Comparison of ENCODE assay signal across 8 cellular contexts in the genomic region with DNA sequence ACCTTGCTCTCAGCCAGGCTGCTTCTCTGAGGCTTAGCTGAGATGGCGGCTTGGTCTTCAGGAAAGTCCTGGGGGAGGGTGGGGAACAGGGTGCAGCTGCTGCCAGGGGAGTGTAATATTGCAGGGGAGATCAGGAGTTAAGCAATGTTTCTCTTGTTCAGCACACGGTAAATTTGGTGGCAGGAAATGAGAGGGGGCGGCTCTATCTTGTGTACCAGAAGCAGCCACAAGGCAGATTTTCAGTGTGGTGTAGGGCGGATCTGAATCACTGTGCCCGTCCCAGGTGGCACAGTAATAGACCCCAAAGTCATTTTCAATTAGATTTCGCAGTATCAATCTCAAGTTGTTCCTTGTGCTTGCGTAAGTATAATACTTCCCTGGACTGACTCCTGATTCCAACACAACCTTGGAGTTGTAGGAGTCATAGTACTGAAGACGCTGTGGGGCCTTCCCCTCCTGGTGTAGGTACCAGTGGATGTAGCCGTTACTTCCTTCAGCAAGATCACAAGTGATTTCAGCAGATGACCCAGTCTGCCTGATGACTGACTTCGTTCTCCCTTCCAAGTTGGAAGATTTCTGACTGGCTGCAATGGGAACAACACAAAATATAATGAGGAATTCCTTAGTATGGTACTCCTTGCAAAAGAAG.
DNase-seq lines count a peak whose midpoint lies in the region; ATAC-seq lines count a peak whose summit lies in the region.
"Not testable (repeated sequence)": the region's sequence is repeated elsewhere in the genome, so short reads cannot be mapped to it uniquely, and the experiment has no call there.

No MANE protein-coding gene starts in this region.

- DNase-seq in GDM1 (lab: John Stamatoyannopoulos, UW) (peak; percentile 41), activated T-cell treated with anti-CD3 and anti-CD28 coated beads for 24 hours (ENCODE audit: low read depth) (peak; percentile 46)
- peak; percentile 47 for DNase-seq in effector CD4-positive, alpha-beta T cell
- DNase-seq in stimulated activated CD8-positive, alpha-beta memory T cell treated with anti-CD3 and anti-CD28 coated beads, Interleukin-4, amount 100 ng/mL, for 48 hours, result peak; percentile 66

- H3K9me3 Mint-ChIP-seq in IgD-negative memory B cell; T-helper 1 cell treated with Interleukin-12 subunit alpha and Interleukin-12 subunit beta and Interleukin-4 antibody, amounts not matched to agents 30 μg/mL and 1 μg/mL, for 36 hours: not testable (repeated sequence)

- ATAC-seq in GM19324 (IDR thresholded peaks at IDR 0.05; ENCODE audit: low FRiP score, unreplicated experiment), result peak; percentile 30
- ATAC-seq in HG02852 (IDR thresholded peaks at IDR 0.05; ENCODE audit: unreplicated experiment), result peak; percentile 37

- peak overlapping the region; percentile 60 to 87 (median 72) for H3K4me3 Mint-ChIP-seq in IgD-negative memory B cell
- H3K4me3 Mint-ChIP-seq in T-helper 1 cell treated with Interleukin-12 subunit alpha and Interleukin-12 subunit beta and Interleukin-4 antibody, amounts not matched to agents 30 μg/mL and 1 μg/mL, for 36 hours, result peak overlapping the region; percentile 78

- H3K27me3 Mint-ChIP-seq in IgD-negative memory B cell; T-helper 1 cell treated with Interleukin-12 subunit alpha and Interleukin-12 subunit beta and Interleukin-4 antibody, amounts not matched to agents 30 μg/mL and 1 μg/mL, for 36 hours (ENCODE audit: low read depth): not testable (repeated sequence)

- H3K36me3 Mint-ChIP-seq in IgD-negative memory B cell; T-helper 1 cell treated with Interleukin-12 subunit alpha and Interleukin-12 subunit beta and Interleukin-4 antibody, amounts not matched to agents 30 μg/mL and 1 μg/mL, for 36 hours (ENCODE audit: low read depth): not testable (repeated sequence)

- peak overlapping the region; percentile 60 to 92 (median 82) for H3K27ac Mint-ChIP-seq in IgD-negative memory B cell
- H3K27ac Mint-ChIP-seq in T-helper 1 cell treated with Interleukin-12 subunit alpha and Interleukin-12 subunit beta and Interleukin-4 antibody, amounts not matched to agents 30 μg/mL and 1 μg/mL, for 36 hours, result peak overlapping the region; percentile 92

- peaks cover 23 to 51% (median 40%) of the 10 kb centered on the region in 3 donors for H3K4me1 Mint-ChIP-seq in IgD-negative memory B cell
- H3K4me1 Mint-ChIP-seq in T-helper 1 cell treated with Interleukin-12 subunit alpha and Interleukin-12 subunit beta and Interleukin-4 antibody, amounts not matched to agents 30 μg/mL and 1 μg/mL, for 36 hours (ENCODE audit: low read depth), result peaks cover 40% of the 10 kb centered on the region

Comparison
In these comparisons a context has a peak if more than half of its experiments do, and no peak if none do; other contexts are left out.
1. Peak in every context shown above with its lines: DNase-seq and ATAC-seq.